Comparison of ENCODE assay signal across 20 cellular contexts in the genomic region with DNA sequence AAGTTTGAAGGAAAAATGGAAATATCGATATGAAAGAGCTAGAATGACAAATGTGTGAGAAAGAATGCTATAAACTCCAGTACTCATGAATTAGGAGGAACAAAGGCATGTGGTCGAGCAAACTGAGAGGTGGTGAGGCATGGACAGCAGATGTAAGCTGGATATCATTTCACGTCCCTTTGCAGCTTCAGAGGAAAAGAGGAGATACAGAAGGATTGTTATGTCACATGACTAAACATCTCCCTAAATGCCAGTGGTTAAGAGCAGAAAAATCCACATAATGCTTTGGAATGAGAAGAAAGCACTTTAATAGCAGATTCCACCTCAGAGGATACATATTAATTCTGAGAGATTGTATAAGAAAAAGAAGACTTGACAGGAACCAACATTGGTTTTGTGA.
"Had no signal": no experiment of that assay in that cellular context is flagged by ENCODE, and none has a peak within 500 bp of the region (broad histone marks: within the 10 kb centered on the region; RNA-seq: fewer than 3 reads in every experiment).

No MANE protein-coding gene starts in this region.

- DNase-seq: activated CD4-positive, alpha-beta memory T cell treated with anti-CD3 and anti-CD28 coated beads for 36 hours; activated CD4-positive, alpha-beta T cell treated with anti-CD3 and anti-CD28 coated beads for 36 hours; activated T-cell treated with anti-CD3 and anti-CD28 coated beads, Interleukin-2, amount 50 U/mL, for 24 hours; amniotic stem cell; body of pancreas; caudate nucleus; colonic mucosa; mammary epithelial cell; mucosa of descending colon; right cardiac atrium; stimulated activated CD4-positive, alpha-beta T cell treated with anti-CD3 and anti-CD28 coated beads, Interleukin-12 subunit alpha, Interleukin-12 subunit beta, amount 100 ng/mL, for 4 hours; stimulated activated CD4-positive, alpha-beta T cell treated with anti-CD3 and anti-CD28 coated beads, Interleukin-2, amount 100 ng/mL, for 24 hours; stomach; testis; upper lobe of left lung had no signal

- H3K79me2 ChIP-seq: hepatocyte had no signal

- H3K4me1 Mint-ChIP-seq: activated CD4-positive, alpha-beta T cell treated with anti-CD3 and anti-CD28 coated beads for 36 hours; activated naive CD4-positive, alpha-beta T cell treated with anti-CD3 and anti-CD28 coated beads, Interleukin-2, amount 50 U/mL, for 24 hours had no signal

- H3K36me3 Mint-ChIP-seq: activated CD4-positive, alpha-beta memory T cell treated with anti-CD3 and anti-CD28 coated beads for 36 hours; activated naive CD4-positive, alpha-beta T cell treated with anti-CD3 and anti-CD28 coated beads, Interleukin-2, amount 50 U/mL, for 24 hours had no signal

- H3K9me3 ChIP-seq: body of pancreas, colonic mucosa, prostate gland, testis had no signal

- H3K4me3 ChIP-seq: body of pancreas, colonic mucosa, hepatocyte, mucosa of descending colon, prostate gland, stomach, testis, upper lobe of left lung had no signal

- H3K27me3 ChIP-seq: body of pancreas, colonic mucosa, hepatocyte, stomach, testis, upper lobe of left lung had no signal

- ATAC-seq: activated CD4-positive, alpha-beta T cell treated with anti-CD3 and anti-CD28 coated beads for 36 hours; body of pancreas; left lobe of liver; mucosa of descending colon; natural killer cell treated with Interleukin-12 subunit alpha and Interleukin-12 subunit beta and Interleukin-15 and Interleukin-18, amount 100 ng/mL, for 72 hours; right cardiac atrium had no signal

- H2AFZ ChIP-seq: hepatocyte had no signal

- H3K4me1 ChIP-seq: body of pancreas, colonic mucosa, prostate gland, stomach, testis, upper lobe of left lung had no signal

- H3K27me3 Mint-ChIP-seq: activated CD4-positive, alpha-beta memory T cell treated with anti-CD3 and anti-CD28 coated beads for 36 hours; activated CD4-positive, alpha-beta T cell treated with anti-CD3 and anti-CD28 coated beads for 36 hours; activated naive CD4-positive, alpha-beta T cell treated with anti-CD3 and anti-CD28 coated beads, Interleukin-2, amount 50 U/mL, for 24 hours; activated T-cell treated with anti-CD3 and anti-CD28 coated beads, Interleukin-2, amount 50 U/mL, for 24 hours; natural killer cell treated with Interleukin-12 subunit alpha and Interleukin-12 subunit beta and Interleukin-15 and Interleukin-18, amount 100 ng/mL, for 72 hours had no signal

- H3K27ac ChIP-seq: body of pancreas, colonic mucosa, hepatocyte, prostate gland, stomach, testis, upper lobe of left lung had no signal

- H3K36me3 ChIP-seq: colonic mucosa, prostate gland, stomach, upper lobe of left lung had no signal

- H3K4me3 Mint-ChIP-seq: activated CD4-positive, alpha-beta memory T cell treated with anti-CD3 and anti-CD28 coated beads for 36 hours; activated CD4-positive, alpha-beta T cell treated with anti-CD3 and anti-CD28 coated beads for 36 hours; activated naive CD4-positive, alpha-beta T cell treated with anti-CD3 and anti-CD28 coated beads, Interleukin-2, amount 50 U/mL, for 24 hours; activated T-cell treated with anti-CD3 and anti-CD28 coated beads, Interleukin-2, amount 50 U/mL, for 24 hours; natural killer cell treated with Interleukin-12 subunit alpha and Interleukin-12 subunit beta and Interleukin-15 and Interleukin-18, amount 100 ng/mL, for 72 hours had no signal

- H3K27ac Mint-ChIP-seq: activated CD4-positive, alpha-beta memory T cell treated with anti-CD3 and anti-CD28 coated beads for 36 hours; activated CD4-positive, alpha-beta T cell treated with anti-CD3 and anti-CD28 coated beads for 36 hours; activated naive CD4-positive, alpha-beta T cell treated with anti-CD3 and anti-CD28 coated beads, Interleukin-2, amount 50 U/mL, for 24 hours; activated T-cell treated with anti-CD3 and anti-CD28 coated beads, Interleukin-2, amount 50 U/mL, for 24 hours; natural killer cell treated with Interleukin-12 subunit alpha and Interleukin-12 subunit beta and Interleukin-15 and Interleukin-18, amount 100 ng/mL, for 72 hours had no signal

- H3K4me2 ChIP-seq: hepatocyte had no signal
